9 cellular contexts compared by ENCODE assay signal in genomic region chr12:104930388-104931326, GRCh38. TPM values are rescaled to one million over a fixed set of nuclear protein-coding genes. Genes with fewer than 3 reads are reported as not detected.
DNase-seq lines count a peak whose midpoint lies in the region; ATAC-seq, FAIRE-seq and TF ChIP-seq lines count a peak whose summit lies in the region.
"Had no signal": no experiment of that assay in that cellular context is flagged by ENCODE, and none has a peak within 500 bp of the region (broad histone marks: within the 10 kb centered on the region; RNA-seq: fewer than 3 reads in every experiment).

No MANE protein-coding gene starts in this region.

- no peak overlapping the region for H2AK9ac ChIP-seq in IMR-90 (replicated peaks; ENCODE audit: low read depth, low read length, poor library complexity)

- H4K5ac ChIP-seq in IMR-90 (ENCODE audit: low read depth, low read length): no peak overlapping the region

- dilution Hi-C loops in IMR-90 (cut with HindIII; ENCODE audit: low sequenced_read_pairs, unreplicated experiment): no loop called here

- H3K9me3 ChIP-seq in IMR-90 (ENCODE audit: control insufficient read depth, insufficient read depth, low read length) (no peaks in the 10 kb centered on the region), HepG2 (ENCODE audit: low read length) (no peaks in the 10 kb centered on the region)
- H3K9me3 ChIP-seq: pancreas had no signal

- no peak for TF ChIP-seq CTCF in IMR-90 (conservative IDR thresholded peaks at IDR 0.05; ENCODE audit: low read depth, low read length)
- TF ChIP-seq CTCF in HepG2 (CRISPR knock-in tag; IDR thresholded peaks at IDR 0.05): no peak
- no peak for TF ChIP-seq CTCF in WTC11 (IDR thresholded peaks at IDR 0.05)

- peak; percentile 14 for DNase-seq in GM12892 (ENCODE audit: insufficient read length)
- DNase-seq in IMR-90: peak; percentile 82
- DNase-seq in HepG2 (ENCODE audit: low spot score): peak; percentile 3
- DNase-seq in NOMO-1 treated with dmso at 0.1 percent for 144 hours (lab: John Stamatoyannopoulos, UW; ENCODE audit: unreplicated experiment): no peak
- no peak for DNase-seq in WTC11 (ENCODE audit: low spot score)
- DNase-seq in NCI-H187 treated with DMSO at 0.1 percent for 48 hours (lab: John Stamatoyannopoulos, UW): no peak
- no peak for DNase-seq in NCI-H2196 treated with DMSO at 0.1 percent for 48 hours (lab: John Stamatoyannopoulos, UW; ENCODE audit: unreplicated experiment)
- DNase-seq: pancreas had no signal

- no peak overlapping the region for H3K4me3 Mint-ChIP-seq in WTC11

- CTCF ChIA-PET in IMR-90 (lab: Yijun Ruan, JAX): interaction anchor here (0.9 to 1.0 kb wide), 2 partner anchors 10 to 14 kb away, joined by 3 to 5 read pairs; no protein-coding TSS in a partner anchor
- CTCF ChIA-PET in HepG2 (lab: Yijun Ruan, JAX; ENCODE audit: low intra/inter-chr PET ratio, low total read pairs): no interaction called here
- CTCF ChIA-PET in WTC11 (lab: Charles Lee): no interaction called here

- no peaks in the 10 kb centered on the region for H3K36me3 Mint-ChIP-seq in WTC11

- H3K9me3 Mint-ChIP-seq in WTC11: no peaks in the 10 kb centered on the region

- H3K14ac ChIP-seq in IMR-90 (replicated peaks; ENCODE audit: low read depth, low read length): no peak overlapping the region

- H3K27ac ChIP-seq in IMR-90 (ENCODE audit: insufficient read depth, low read length): no peak overlapping the region
- H3K27ac ChIP-seq in HepG2 (ENCODE audit: extremely low read length, insufficient read depth, low read length): no peak overlapping the region

- no peaks in the 10 kb centered on the region for H3K27me3 Mint-ChIP-seq in WTC11 (ENCODE audit: low read depth)

- no peak overlapping the region for H3K18ac ChIP-seq in IMR-90 (ENCODE audit: low read depth, low read length)

- intact Hi-C loops in IMR-90 (cut with micrococcal nuclease): no loop called here
- intact Hi-C loops in HepG2 (cut with micrococcal nuclease; ENCODE audit: unreplicated experiment): no loop called here

- no peak overlapping the region for H2AFZ ChIP-seq in IMR-90 (replicated peaks; ENCODE audit: low read length, poor library complexity)
- no peak overlapping the region for H2AFZ ChIP-seq in HepG2 (ENCODE audit: low read length)

- no peaks in the 10 kb centered on the region for H3K79me2 ChIP-seq in HepG2 (ENCODE audit: insufficient read depth, low read length)

- in situ Hi-C loops in IMR-90 (cut with MboI; ENCODE audit: low sequenced_read_pairs): no loop called here
- in situ Hi-C loops in HepG2 (cut with HindIII; ENCODE audit: extremely low pct_ligation_motif_present, low pct_unique_long_range_greater_than_20kb): no loop called here

- no peak overlapping the region for H4K91ac ChIP-seq in IMR-90 (ENCODE audit: insufficient read depth, low read depth, low read length)

- H3K9ac ChIP-seq in IMR-90 (ENCODE audit: low read depth, low read length) (no peak overlapping the region), HepG2 (ENCODE audit: insufficient read depth, low read depth, low read length) (no peak overlapping the region)

- H3K4ac ChIP-seq in IMR-90 (ENCODE audit: low read depth, low read length): no peak overlapping the region

- H4K8ac ChIP-seq in IMR-90 (ENCODE audit: low read depth in 2 of 2, low read length in 2 of 2): no peak overlapping the region

- H3K4me1 ChIP-seq in IMR-90 (ENCODE audit: control insufficient read depth, insufficient read depth, low read length): no peaks in the 10 kb centered on the region; the same call in 1 of the 2 replicates
- H3K4me1 ChIP-seq in HepG2 (ENCODE audit: insufficient read depth, low read length): peaks cover 24% of the 10 kb centered on the region

- H3K56ac ChIP-seq in IMR-90 (ENCODE audit: extremely low read depth, insufficient read depth, low read length): no peak overlapping the region

- no peak overlapping the region for H3K27ac Mint-ChIP-seq in WTC11

- no peak overlapping the region for H3K4me2 ChIP-seq in IMR-90 (ENCODE audit: low read depth, low read length)
- H3K4me2 ChIP-seq in HepG2 (ENCODE audit: low read depth, low read length): peak overlapping the region; percentile 14; the same call in 1 of the 2 replicates

- H3K4me3 ChIP-seq in IMR-90 (ENCODE audit: insufficient read depth, low read depth, low read length): no peak overlapping the region
- no peak overlapping the region for H3K4me3 ChIP-seq in HepG2 (replicated peaks in 1 of 3; ENCODE audit: insufficient read depth in 1 of 3, low read depth in 2 of 3, low read length in 3 of 3)
- H3K4me3 ChIP-seq: pancreas had no signal

- no peak overlapping the region for H3K23ac ChIP-seq in IMR-90 (ENCODE audit: low read depth, low read length)

- no peaks in the 10 kb centered on the region for H3K36me3 ChIP-seq in IMR-90 (ENCODE audit: control insufficient read depth, insufficient read depth, low read length)
- H3K36me3 ChIP-seq in HepG2 (replicated peaks in 1 of 2; ENCODE audit: control insufficient read depth in 1 of 2, insufficient read depth in 2 of 2, low read length in 2 of 2): no peaks in the 10 kb centered on the region
- H3K36me3 ChIP-seq: pancreas had no signal

- POLR2A ChIA-PET in IMR-90 (lab: Charles Lee; ENCODE audit: unreplicated experiment) (no interaction called here), HepG2 (lab: Yijun Ruan, JAX) (interaction anchor here (0.8 kb wide), 1 partner anchor 28 kb away, joined by 3 read pairs; no protein-coding TSS in a partner anchor), WTC11 (lab: Charles Lee) (no interaction called here)

- FAIRE-seq in GM12892 (lab: Jason Lieb, UNC) (peak; percentile 91), HepG2 (lab: Jason Lieb, UNC) (no peak)
- FAIRE-seq: pancreas had no signal

- H2BK20ac ChIP-seq in IMR-90 (ENCODE audit: low read depth, low read length): no peak overlapping the region

- no peak overlapping the region for H2BK15ac ChIP-seq in IMR-90 (ENCODE audit: low read depth, low read length)

- H2AK5ac ChIP-seq in IMR-90 (ENCODE audit: low read depth, low read length): no peak overlapping the region

- peak; percentile 93 for ATAC-seq in GM21529 (IDR thresholded peaks at IDR 0.05; ENCODE audit: unreplicated experiment)
- ATAC-seq in IMR-90 (ENCODE audit: low read depth): no peak
- ATAC-seq in HepG2: peak; percentile 60
- no peak for ATAC-seq in WTC11

- TF ChIP-seq EP300 in HepG2 (IDR thresholded peaks at IDR 0.05; ENCODE audit: low read depth in 2 of 2, low read length in 2 of 2) (no peak), HepG2 (CRISPR knock-in tag; IDR thresholded peaks at IDR 0.05; ENCODE audit: borderline replicate concordance) (no peak)

- no peaks in the 10 kb centered on the region for H3K27me3 ChIP-seq in IMR-90 (ENCODE audit: control insufficient read depth, insufficient read depth, low read length)
- H3K27me3 ChIP-seq in HepG2 (ENCODE audit: control insufficient read depth in 1 of 2, insufficient read depth in 2 of 2, low read length in 2 of 2): no peaks in the 10 kb centered on the region
- H3K27me3 ChIP-seq: pancreas had no signal

- H3K4me1 Mint-ChIP-seq in WTC11: no peaks in the 10 kb centered on the region

- TF ChIP-seq RAD21 in IMR-90 (IDR thresholded peaks at IDR 0.05; ENCODE audit: low read length): no peak
- no peak for TF ChIP-seq RAD21 in HepG2 (CRISPR knock-in tag; IDR thresholded peaks at IDR 0.05)

- no peak overlapping the region for H2BK120ac ChIP-seq in IMR-90 (ENCODE audit: low read depth, low read length)

- H3K9me1 ChIP-seq in IMR-90 (ENCODE audit: insufficient read depth, low read length): no peaks in the 10 kb centered on the region

- H4K20me1 ChIP-seq in IMR-90 (ENCODE audit: insufficient read depth, low read length) (no peaks in the 10 kb centered on the region), HepG2 (ENCODE audit: insufficient read depth, low read length) (no peaks in the 10 kb centered on the region)

- no peak overlapping the region for H2BK5ac ChIP-seq in IMR-90 (ENCODE audit: low read depth, low read length, poor library complexity, severe bottlenecking)

- 17% methylated on average over 1 of the region's 4 CpGs; no CpG with 5 or more reads in 1 of the 2 experiments for WGBS in IMR-90 (ENCODE audit: extremely low coverage in 2 of 2, insufficient read length in 1 of 2), 2 experiments
- 46% methylated on average over 4 of the region's 4 CpGs for WGBS in HepG2 (ENCODE audit: low lambda C conversion rate)

- BruUV-seq in IMR-90 (replicated peaks; lab: Mats Ljungman, UMichigan) (no TSS peak), HepG2 (replicated peaks; lab: Mats Ljungman, UMichigan) (no TSS peak)

- H3K79me1 ChIP-seq in IMR-90 (ENCODE audit: low read depth in 1 of 2, low read length in 2 of 2): no peaks in the 10 kb centered on the region; a peak in 1 of 4 replicates

- TF ChIP-seq POLR2A in GM12892 (IDR thresholded peaks at IDR 0.05; ENCODE audit: low read depth, low read length) (no peak), IMR-90 (IDR thresholded peaks at IDR 0.05; ENCODE audit: low read depth, low read length) (no peak), HepG2 (IDR thresholded peaks at IDR 0.05; ENCODE audit: insufficient read depth in 1 of 2, low read depth in 2 of 2, low read length in 2 of 2) (no peak)

RNA-seq across cellular contexts. Expression of gene SLC41A2, which starts 27.4 kb away (rescaled TPM):
- 16.5 TPM for polyA plus RNA-seq in GM12892 (2012; ENCODE audit: missing spikeins)
- total RNA-seq in IMR-90 (2012; rRNA removed): 6.8 and 14.4 TPM in 2 replicates
- polyA plus RNA-seq in IMR-90 (2012; rRNA removed): 1.2 and 1.5 TPM in 2 replicates
- polyA plus RNA-seq in IMR-90 (2012; cell fraction: cytosol; rRNA removed): 0.56 and 1.0 TPM in 2 replicates
- polyA plus RNA-seq in IMR-90 (2012; cell fraction: nucleus; rRNA removed; ENCODE audit: low replicate concordance): 0.37 and 1.00 TPM in 2 replicates
- total RNA-seq in HepG2 (2016; rRNA removed; fragmentation: Illumina TruSeq; extraction: Trizol): 12.8 and 14.7 TPM in 2 replicates
- total RNA-seq in HepG2 (2016; cell fraction: cytosol; rRNA removed; fragmentation: Illumina TruSeq; extraction: Trizol; ENCODE audit: low read depth): 31.7 and 33.7 TPM in 2 replicates
- total RNA-seq in HepG2 (2016; cell fraction: insoluble cytoplasmic fraction; rRNA removed; fragmentation: Illumina TruSeq; extraction: Trizol): 11.6 and 15.0 TPM in 2 replicates
- 17.1 and 21.1 TPM in 2 replicates for total RNA-seq in HepG2 (2016; cell fraction: membrane; rRNA removed; fragmentation: Illumina TruSeq; extraction: Trizol)
- 16.4 and 18.7 TPM in 2 replicates for total RNA-seq in HepG2 (2016; cell fraction: nucleus; rRNA removed; fragmentation: Illumina TruSeq; extraction: Trizol)
- 1.8 and 2.3 TPM in 2 replicates for polyA plus RNA-seq in HepG2 (2011; rRNA removed)
- polyA plus RNA-seq in HepG2 (2011; cell fraction: cytosol; rRNA removed): 1.1 and 1.8 TPM in 2 replicates
- polyA plus RNA-seq in HepG2 (2011; cell fraction: nucleus; rRNA removed): 0.87 and 1.7 TPM in 2 replicates
- 2.7 and 3.3 TPM in 2 replicates for polyA plus RNA-seq in HepG2 (2012)
- polyA plus RNA-seq in HepG2 (2016; cell fraction: cytosol; fragmentation: Illumina TruSeq; extraction: Trizol; ENCODE audit: low read depth): 1.3 and 2.5 TPM in 2 replicates
- polyA plus RNA-seq in HepG2 (2016; cell fraction: insoluble cytoplasmic fraction; fragmentation: Illumina TruSeq; extraction: Trizol; ENCODE audit: low read depth): 4.1 and 5.4 TPM in 2 replicates
- polyA plus RNA-seq in HepG2 (2016; cell fraction: membrane; fragmentation: Illumina TruSeq; extraction: Trizol; ENCODE audit: low read depth): 3.6 and 4.1 TPM in 2 replicates
- polyA plus RNA-seq in HepG2 (2016; cell fraction: nucleus; fragmentation: Illumina TruSeq; extraction: Trizol; ENCODE audit: insufficient read depth, low read depth): 7.4 and 9.8 TPM in 2 replicates
- polyA minus RNA-seq in HepG2 (2011; rRNA and poly(A)+ RNA removed; ENCODE audit: low replicate concordance): 4.2 and 6.5 TPM in 2 replicates
- 4.3 and 4.8 TPM in 2 replicates for polyA minus RNA-seq in HepG2 (2011; cell fraction: cytosol; rRNA and poly(A)+ RNA removed)
- polyA minus RNA-seq in HepG2 (2011; cell fraction: nucleus; rRNA and poly(A)+ RNA removed): 8.4 and 10.4 TPM in 2 replicates
- 2.8 to 3.8 TPM (median 3.8 TPM) in 3 replicates for total RNA-seq in WTC11 (2021)

RNA-seq across cellular contexts. Expression of gene NOPCHAP1, which starts 55.5 kb away (rescaled TPM):
- 56.8 TPM for polyA plus RNA-seq in GM12892 (2012; ENCODE audit: missing spikeins)
- total RNA-seq in IMR-90 (2012; rRNA removed) (5.3 and 5.6 TPM in 2 replicates), HepG2 (2016; rRNA removed; fragmentation: Illumina TruSeq; extraction: Trizol) (38.1 and 51.5 TPM in 2 replicates), WTC11 (2021) (34.8 to 38.2 TPM (median 35.0 TPM) in 3 replicates)
- polyA plus RNA-seq in IMR-90 (2012; rRNA removed) (9.3 and 9.9 TPM in 2 replicates), HepG2 (2011; rRNA removed) (4.5 and 5.7 TPM in 2 replicates)
- polyA plus RNA-seq in IMR-90 (2012; cell fraction: cytosol; rRNA removed): 2.0 and 2.8 TPM in 2 replicates
- 1.1 and 1.9 TPM in 2 replicates for polyA plus RNA-seq in IMR-90 (2012; cell fraction: nucleus; rRNA removed; ENCODE audit: low replicate concordance)
- total RNA-seq in HepG2 (2016; cell fraction: cytosol; rRNA removed; fragmentation: Illumina TruSeq; extraction: Trizol; ENCODE audit: low read depth): 18.0 and 20.8 TPM in 2 replicates
- total RNA-seq in HepG2 (2016; cell fraction: insoluble cytoplasmic fraction; rRNA removed; fragmentation: Illumina TruSeq; extraction: Trizol): 36.7 and 52.0 TPM in 2 replicates
- total RNA-seq in HepG2 (2016; cell fraction: membrane; rRNA removed; fragmentation: Illumina TruSeq; extraction: Trizol): 20.7 and 21.6 TPM in 2 replicates
- 13.0 and 14.4 TPM in 2 replicates for total RNA-seq in HepG2 (2016; cell fraction: nucleus; rRNA removed; fragmentation: Illumina TruSeq; extraction: Trizol)
- polyA plus RNA-seq in HepG2 (2011; cell fraction: cytosol; rRNA removed): 5.2 and 5.8 TPM in 2 replicates
- polyA plus RNA-seq in HepG2 (2011; cell fraction: nucleus; rRNA removed): 2.0 and 2.5 TPM in 2 replicates
- polyA plus RNA-seq in HepG2 (2012): 8.4 and 15.0 TPM in 2 replicates
- polyA plus RNA-seq in HepG2 (2016; cell fraction: cytosol; fragmentation: Illumina TruSeq; extraction: Trizol; ENCODE audit: low read depth): 13.1 and 13.3 TPM in 2 replicates
- polyA plus RNA-seq in HepG2 (2016; cell fraction: insoluble cytoplasmic fraction; fragmentation: Illumina TruSeq; extraction: Trizol; ENCODE audit: low read depth): 30.0 and 32.6 TPM in 2 replicates
- 12.7 and 13.5 TPM in 2 replicates for polyA plus RNA-seq in HepG2 (2016; cell fraction: membrane; fragmentation: Illumina TruSeq; extraction: Trizol; ENCODE audit: low read depth)
- 12.6 and 19.4 TPM in 2 replicates for polyA plus RNA-seq in HepG2 (2016; cell fraction: nucleus; fragmentation: Illumina TruSeq; extraction: Trizol; ENCODE audit: insufficient read depth, low read depth)
- polyA minus RNA-seq in HepG2 (2011; rRNA and poly(A)+ RNA removed; ENCODE audit: low replicate concordance): 3.9 and 12.6 TPM in 2 replicates
- 2.9 and 5.5 TPM in 2 replicates for polyA minus RNA-seq in HepG2 (2011; cell fraction: cytosol; rRNA and poly(A)+ RNA removed)
- 6.6 and 7.3 TPM in 2 replicates for polyA minus RNA-seq in HepG2 (2011; cell fraction: nucleus; rRNA and poly(A)+ RNA removed)

Comparison
In these comparisons a context has a peak if more than half of its experiments do, and no peak if none do; other contexts are left out.
1. DNase-seq: peak in GM12892 (single experiment), IMR-90 (single experiment) and HepG2 (single experiment); none in NOMO-1 treated with dmso at 0.1 percent for 144 hours (single experiment), WTC11 (single experiment), NCI-H187 treated with DMSO at 0.1 percent for 48 hours (single experiment) and NCI-H2196 treated with DMSO at 0.1 percent for 48 hours (single experiment).
2. ATAC-seq: peak in GM21529 (single experiment) and HepG2 (single experiment); none in IMR-90 (single experiment) and WTC11 (single experiment).